ENCODE assay signal across 30 cellular contexts in genomic region chrX:93322110-93322509, GRCh38.
"Had no signal": no experiment of that assay in that cellular context is flagged by ENCODE, and none has a peak within 500 bp of the region (broad histone marks: within the 10 kb centered on the region; RNA-seq: fewer than 3 reads in every experiment).

No MANE protein-coding gene starts in this region.

- H3K36me3 Mint-ChIP-seq: activated CD4-positive, alpha-beta memory T cell treated with anti-CD3 and anti-CD28 coated beads for 36 hours; activated naive CD4-positive, alpha-beta T cell treated with anti-CD3 and anti-CD28 coated beads, Interleukin-2, amount 50 U/mL, for 72 hours; activated naive CD8-positive, alpha-beta T cell treated with anti-CD3 and anti-CD28 coated beads for 36 hours had no signal

- H3K27me3 Mint-ChIP-seq: activated B cell treated with CpG ODN at 0.5 μM for 24 hours; activated CD4-positive, alpha-beta memory T cell treated with anti-CD3 and anti-CD28 coated beads for 36 hours; activated CD4-positive, alpha-beta T cell treated with anti-CD3 and anti-CD28 coated beads, Interleukin-2, amount 10 ng/mL, durations not matched to agents 24 days and 14 days; activated CD8-positive, alpha-beta T cell treated with anti-CD3 and anti-CD28 coated beads for 36 hours; activated naive CD8-positive, alpha-beta T cell treated with anti-CD3 and anti-CD28 coated beads for 36 hours; activated T-helper 17 cell treated with anti-CD3 and anti-CD28 coated beads, Interleukin-2, amount 50 U/mL, for 72 hours had no signal

- H3K4me3 Mint-ChIP-seq: activated B cell treated with CpG ODN at 0.5 μM for 24 hours; activated CD4-positive, alpha-beta memory T cell treated with anti-CD3 and anti-CD28 coated beads for 36 hours; activated CD4-positive, alpha-beta T cell treated with anti-CD3 and anti-CD28 coated beads, Interleukin-2, amount 10 ng/mL, durations not matched to agents 24 days and 14 days; activated CD8-positive, alpha-beta T cell treated with anti-CD3 and anti-CD28 coated beads for 36 hours; activated naive CD4-positive, alpha-beta T cell treated with anti-CD3 and anti-CD28 coated beads for 36 hours; activated naive CD8-positive, alpha-beta T cell treated with anti-CD3 and anti-CD28 coated beads for 36 hours; activated T-cell treated with anti-CD3 and anti-CD28 coated beads, Interleukin-2, amount 50 U/mL, for 4 hours; activated T-cell treated with anti-CD3 and anti-CD28 coated beads, Interleukin-2, amount 50 U/mL, for 72 hours; activated T-helper 1 cell treated with anti-CD3 and anti-CD28 coated beads, Interleukin-12 subunit alpha, Interleukin-12 subunit beta, Interleukin-2, Interleukin-4 antibody, amounts not matched to agents 30 ng/mL and 10 ng/mL and 1 ng/mL, durations not matched to agents 14 hours and 24 hours and 36 hours; activated T-helper 17 cell treated with anti-CD3 and anti-CD28 coated beads, Interleukin-2, amount 50 U/mL, for 72 hours; T-helper 2 cell treated with Interferon-gamma antibody and Interleukin-4, amounts not matched to agents 5 μg/mL and 100 μg/mL, for 36 hours had no signal

- H3K27ac Mint-ChIP-seq: activated B cell treated with CpG ODN at 0.5 μM for 24 hours; activated CD4-positive, alpha-beta memory T cell treated with anti-CD3 and anti-CD28 coated beads for 36 hours; activated CD4-positive, alpha-beta T cell treated with anti-CD3 and anti-CD28 coated beads, Interleukin-2, amount 10 ng/mL, durations not matched to agents 24 days and 14 days; activated CD8-positive, alpha-beta T cell treated with anti-CD3 and anti-CD28 coated beads for 36 hours; activated naive CD4-positive, alpha-beta T cell treated with anti-CD3 and anti-CD28 coated beads for 36 hours; activated naive CD4-positive, alpha-beta T cell treated with anti-CD3 and anti-CD28 coated beads, Interleukin-2, amount 50 U/mL, for 72 hours; activated naive CD8-positive, alpha-beta T cell treated with anti-CD3 and anti-CD28 coated beads for 36 hours; activated T-cell treated with anti-CD3 and anti-CD28 coated beads, Interleukin-2, amount 50 U/mL, for 72 hours; activated T-helper 1 cell treated with anti-CD3 and anti-CD28 coated beads, Interleukin-12 subunit alpha, Interleukin-12 subunit beta, Interleukin-2, Interleukin-4 antibody, amounts not matched to agents 30 ng/mL and 10 ng/mL and 1 ng/mL, durations not matched to agents 14 hours and 24 hours and 36 hours; activated T-helper 17 cell treated with anti-CD3 and anti-CD28 coated beads, Interleukin-2, amount 50 U/mL, for 72 hours; T-helper 2 cell treated with Interferon-gamma antibody and Interleukin-4, amounts not matched to agents 5 μg/mL and 100 μg/mL, for 36 hours had no signal

- H3K4me1 Mint-ChIP-seq: activated B cell treated with CpG ODN at 0.5 μM for 24 hours; activated CD4-positive, alpha-beta T cell treated with anti-CD3 and anti-CD28 coated beads, Interleukin-2, amount 10 ng/mL, durations not matched to agents 24 days and 14 days; activated naive CD8-positive, alpha-beta T cell treated with anti-CD3 and anti-CD28 coated beads for 36 hours; activated T-helper 17 cell treated with anti-CD3 and anti-CD28 coated beads, Interleukin-2, amount 50 U/mL, for 72 hours had no signal

- H3K9me3 Mint-ChIP-seq: activated CD4-positive, alpha-beta memory T cell treated with anti-CD3 and anti-CD28 coated beads for 36 hours; activated CD4-positive, alpha-beta T cell treated with anti-CD3 and anti-CD28 coated beads, Interleukin-2, amount 10 ng/mL, durations not matched to agents 24 days and 14 days; activated CD8-positive, alpha-beta T cell treated with anti-CD3 and anti-CD28 coated beads for 36 hours; activated naive CD4-positive, alpha-beta T cell treated with anti-CD3 and anti-CD28 coated beads for 36 hours; activated naive CD8-positive, alpha-beta T cell treated with anti-CD3 and anti-CD28 coated beads for 36 hours; activated T-cell treated with anti-CD3 and anti-CD28 coated beads, Interleukin-2, amount 50 U/mL, for 72 hours; activated T-helper 1 cell treated with anti-CD3 and anti-CD28 coated beads, Interleukin-12 subunit alpha, Interleukin-12 subunit beta, Interleukin-2, Interleukin-4 antibody, amounts not matched to agents 30 ng/mL and 10 ng/mL and 1 ng/mL, durations not matched to agents 14 hours and 24 hours and 36 hours had no signal

- DNase-seq: activated B cell treated with CpG ODN at 0.5 μM for 24 hours; activated CD4-positive, alpha-beta memory T cell treated with anti-CD3 and anti-CD28 coated beads for 36 hours; activated CD4-positive, alpha-beta T cell treated with anti-CD3 and anti-CD28 coated beads for 4 hours; activated CD4-positive, alpha-beta T cell treated with anti-CD3 and anti-CD28 coated beads, Interleukin-2, amount 10 ng/mL, durations not matched to agents 24 days and 14 days; activated CD4-positive, alpha-beta T cell treated with anti-CD3 and anti-CD28 coated beads, Interleukin-2, amount 50 U/mL, for 1 hour; activated CD4-positive, alpha-beta T cell treated with anti-CD3 and anti-CD28 coated beads, Interleukin-2, amount 50 U/mL, for 4 hours; activated CD4-positive, CD25-positive, alpha-beta regulatory T cell treated with anti-CD3 and anti-CD28 coated beads, Interleukin-2, amount 50 U/mL, for 72 hours; activated CD8-positive, alpha-beta memory T cell treated with anti-CD3 and anti-CD28 coated beads, Interleukin-2, amount 50 U/mL, for 4 hours; activated CD8-positive, alpha-beta T cell treated with anti-CD3 and anti-CD28 coated beads for 36 hours; activated effector memory CD4-positive, alpha-beta T cell treated with anti-CD3 and anti-CD28 coated beads, Interleukin-2, amount 50 U/mL, for 16 hours; activated gamma-delta T cell treated with Interleukin-2 at 50 U/mL for 16 hours; activated naive CD4-positive, alpha-beta T cell; activated naive CD4-positive, alpha-beta T cell treated with anti-CD3 and anti-CD28 coated beads for 36 hours; activated naive CD4-positive, alpha-beta T cell treated with anti-CD3 and anti-CD28 coated beads, Interleukin-2, amount 50 U/mL, for 16 hours; activated naive CD8-positive, alpha-beta T cell treated with anti-CD3 and anti-CD28 coated beads for 36 hours; activated T-cell treated with anti-CD3 and anti-CD28 coated beads for 4 hours; activated T-cell treated with anti-CD3 and anti-CD28 coated beads, Interleukin-2, amount 50 U/mL, for 1 hour; activated T-cell treated with anti-CD3 and anti-CD28 coated beads, Interleukin-2, amount 50 U/mL, for 4 hours; activated T-cell treated with anti-CD3 and anti-CD28 coated beads, Interleukin-2, amount 50 U/mL, for 72 hours; adrenal gland; amniotic stem cell; brain microvascular endothelial cell; central memory CD4-positive, alpha-beta T cell; colonic mucosa; T-helper 2 cell; T-helper 9 cell had no signal
